Comparison of ENCODE assay signal across 14 cellular contexts in the genomic region with DNA sequence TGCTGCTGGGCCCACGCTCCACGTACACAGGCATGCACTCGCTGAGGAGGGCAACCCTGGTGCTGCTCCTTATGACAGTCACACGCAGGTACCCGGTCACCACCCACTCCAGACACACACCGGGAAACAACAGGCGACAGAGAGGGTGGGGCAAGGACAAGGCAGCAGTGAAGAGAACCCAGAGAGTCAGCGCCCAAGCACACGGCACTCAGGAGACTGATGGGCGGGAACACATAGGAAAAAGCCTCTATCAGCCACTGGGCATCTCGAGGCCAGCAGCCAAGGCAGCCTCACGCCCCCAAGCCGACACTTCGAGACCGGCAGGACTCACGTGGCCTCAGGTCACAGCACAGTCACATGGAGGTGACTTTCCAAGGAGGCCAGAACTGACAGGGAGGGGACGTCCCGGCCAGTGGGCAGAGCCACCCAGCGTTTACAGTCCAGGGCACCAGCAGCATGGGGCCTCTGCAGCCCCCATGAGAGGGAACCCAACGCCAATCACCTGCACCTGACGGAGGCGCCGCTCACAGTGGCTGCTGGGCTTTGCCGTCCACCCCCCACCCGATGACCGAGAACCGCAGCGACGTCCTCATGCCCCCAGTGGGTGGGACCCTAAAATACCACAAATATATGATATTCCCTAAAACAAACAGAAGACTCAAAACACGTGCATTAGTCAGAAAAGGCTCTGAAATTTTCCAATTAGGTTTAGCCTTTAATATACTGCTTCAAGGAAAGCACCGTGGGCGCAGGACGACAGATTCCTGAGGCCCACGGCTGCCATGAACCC. TPM values are rescaled to one million over a fixed set of nuclear protein-coding genes. Genes with fewer than 3 reads are reported as not detected.
DNase-seq lines count a peak whose midpoint lies in the region; ATAC-seq and TF ChIP-seq lines count a peak whose summit lies in the region.
"Had no signal": no experiment of that assay in that cellular context is flagged by ENCODE, and none has a peak within 500 bp of the region (broad histone marks: within the 10 kb centered on the region; RNA-seq: fewer than 3 reads in every experiment).

No MANE protein-coding gene starts in this region.

- CTCF ChIA-PET in activated CD8-positive, alpha-beta T cell treated with anti-CD3 and anti-CD28 coated beads, Interleukin-2, amount 10 ng/mL, durations not matched to agents 7 days and 5 days (lab: Charles Lee): no interaction called here

- DNase-seq in activated T-cell treated with anti-CD3 and anti-CD28 coated beads, Interleukin-2, amount 50 U/mL, for 24 hours: no peak
- DNase-seq in activated T-cell treated with anti-CD3 and anti-CD28 coated beads for 4 hours (no peak), hepatocyte (ENCODE audit: low spot score) (no peak), DMS53 treated with DMSO at 0.1 percent for 48 hours (lab: John Stamatoyannopoulos, UW; ENCODE audit: unreplicated experiment) (no peak), H4 (ENCODE audit: low spot score) (no peak), islet precursor cell (no peak)
- DNase-seq in activated CD8-positive, alpha-beta T cell treated with anti-CD3 and anti-CD28 coated beads, Interleukin-2, amount 10 ng/mL, durations not matched to agents 7 days and 5 days: no peak
- DNase-seq in stimulated activated effector memory CD8-positive, alpha-beta T cell treated with anti-CD3 and anti-CD28 coated beads, Interleukin-12 subunit alpha, Interleukin-12 subunit beta, amount 100 ng/mL, for 72 hours (ENCODE audit: low spot score in 2 of 2): no peak
- DNase-seq: activated CD8-positive, alpha-beta memory T cell treated with anti-CD3 and anti-CD28 coated beads, Interleukin-2, amount 50 U/mL, for 4 hours; NCI-H1436 treated with DMSO at 0.1 percent for 48 hours; NCI-H446; SK-N-SH; WERI-Rb-1 had no signal

- H3K4me2 ChIP-seq in hepatocyte: no peak overlapping the region
- H3K4me2 ChIP-seq: SK-N-SH had no signal

- no peaks in the 10 kb centered on the region for H3K9me2 ChIP-seq in hepatocyte (replicated peaks; ENCODE audit: insufficient read depth)
- H3K9me2 ChIP-seq: SK-N-SH had no signal

- ATAC-seq in activated CD8-positive, alpha-beta T cell treated with anti-CD3 and anti-CD28 coated beads, Interleukin-2, amount 10 ng/mL, durations not matched to agents 7 days and 5 days: no peak
- ATAC-seq in stimulated activated effector memory CD8-positive, alpha-beta T cell treated with anti-CD3 and anti-CD28 coated beads, Interleukin-12 subunit alpha, Interleukin-12 subunit beta, amount 100 ng/mL, for 72 hours: no peak

- H4K20me1 ChIP-seq in hepatocyte (ENCODE audit: insufficient read depth, poor library complexity, severe bottlenecking): peaks cover 50% of the 10 kb centered on the region

- peaks cover 50% of the 10 kb centered on the region for H3K4me1 Mint-ChIP-seq in activated T-cell treated with anti-CD3 and anti-CD28 coated beads, Interleukin-2, amount 50 U/mL, for 24 hours (ENCODE audit: low read depth)
- peaks cover 28% of the 10 kb centered on the region for H3K4me1 Mint-ChIP-seq in activated CD8-positive, alpha-beta T cell treated with anti-CD3 and anti-CD28 coated beads, Interleukin-2, amount 10 ng/mL, durations not matched to agents 7 days and 5 days (ENCODE audit: low read depth)
- H3K4me1 Mint-ChIP-seq in stimulated activated effector memory CD8-positive, alpha-beta T cell treated with anti-CD3 and anti-CD28 coated beads, Interleukin-12 subunit alpha, Interleukin-12 subunit beta, amount 100 ng/mL, for 72 hours: peaks cover 27% of the 10 kb centered on the region

- peaks cover 31% of the 10 kb centered on the region for H3K4me1 ChIP-seq in hepatocyte (ENCODE audit: insufficient read depth)
- H3K4me1 ChIP-seq: parathyroid adenoma had no signal

- H3K27me3 Mint-ChIP-seq in activated T-cell treated with anti-CD3 and anti-CD28 coated beads, Interleukin-2, amount 50 U/mL, for 24 hours: no peaks in the 10 kb centered on the region
- H3K27me3 Mint-ChIP-seq in activated CD8-positive, alpha-beta T cell treated with anti-CD3 and anti-CD28 coated beads, Interleukin-2, amount 10 ng/mL, durations not matched to agents 7 days and 5 days (ENCODE audit: low read depth): no peaks in the 10 kb centered on the region

- POLR2A ChIA-PET in activated CD8-positive, alpha-beta T cell treated with anti-CD3 and anti-CD28 coated beads, Interleukin-2, amount 10 ng/mL, durations not matched to agents 7 days and 5 days (lab: Charles Lee): no interaction called here

- H3K4me3 ChIP-seq in hepatocyte: no peak overlapping the region

- H3K27me3 ChIP-seq in hepatocyte: no peaks in the 10 kb centered on the region

- no peak overlapping the region for H2AFZ ChIP-seq in hepatocyte
- H2AFZ ChIP-seq: parathyroid adenoma had no signal

- peak overlapping the region; percentile 85 for H3K27ac ChIP-seq in hepatocyte
- H3K27ac ChIP-seq: parathyroid adenoma, WERI-Rb-1 had no signal

- H3K36me3 Mint-ChIP-seq in activated T-cell treated with anti-CD3 and anti-CD28 coated beads, Interleukin-2, amount 50 U/mL, for 24 hours (ENCODE audit: low read depth): peaks cover 89% of the 10 kb centered on the region
- H3K36me3 Mint-ChIP-seq in activated CD8-positive, alpha-beta T cell treated with anti-CD3 and anti-CD28 coated beads, Interleukin-2, amount 10 ng/mL, durations not matched to agents 7 days and 5 days (ENCODE audit: low read depth): peaks cover 66% of the 10 kb centered on the region
- peaks cover 100% of the 10 kb centered on the region for H3K36me3 Mint-ChIP-seq in stimulated activated effector memory CD8-positive, alpha-beta T cell treated with anti-CD3 and anti-CD28 coated beads, Interleukin-12 subunit alpha, Interleukin-12 subunit beta, amount 100 ng/mL, for 72 hours

- H3K9me3 ChIP-seq in hepatocyte (ENCODE audit: low read depth): no peaks in the 10 kb centered on the region
- H3K9me3 ChIP-seq: SK-N-SH had no signal

- 89% methylated on average over 34 of the region's 34 CpGs for WGBS in hepatocyte (ENCODE audit: low lambda C conversion rate, missing lambda C conversion rate)

- H3K79me2 ChIP-seq in hepatocyte: peaks cover 78% of the 10 kb centered on the region
- H3K79me2 ChIP-seq: parathyroid adenoma had no signal

- no peaks in the 10 kb centered on the region for H3K9me3 Mint-ChIP-seq in activated T-cell treated with anti-CD3 and anti-CD28 coated beads, Interleukin-2, amount 50 U/mL, for 24 hours
- no peaks in the 10 kb centered on the region for H3K9me3 Mint-ChIP-seq in activated CD8-positive, alpha-beta T cell treated with anti-CD3 and anti-CD28 coated beads, Interleukin-2, amount 10 ng/mL, durations not matched to agents 7 days and 5 days (ENCODE audit: insufficient read depth)
- H3K9me3 Mint-ChIP-seq in stimulated activated effector memory CD8-positive, alpha-beta T cell treated with anti-CD3 and anti-CD28 coated beads, Interleukin-12 subunit alpha, Interleukin-12 subunit beta, amount 100 ng/mL, for 72 hours: no peaks in the 10 kb centered on the region

- H3K36me3 ChIP-seq in hepatocyte (replicated peaks; ENCODE audit: insufficient read depth, low read depth): peaks cover 4% of the 10 kb centered on the region

- H3K4me3 Mint-ChIP-seq in activated T-cell treated with anti-CD3 and anti-CD28 coated beads, Interleukin-2, amount 50 U/mL, for 24 hours: no peak overlapping the region
- no peak overlapping the region for H3K4me3 Mint-ChIP-seq in activated CD8-positive, alpha-beta T cell treated with anti-CD3 and anti-CD28 coated beads, Interleukin-2, amount 10 ng/mL, durations not matched to agents 7 days and 5 days
- no peak overlapping the region for H3K4me3 Mint-ChIP-seq in stimulated activated effector memory CD8-positive, alpha-beta T cell treated with anti-CD3 and anti-CD28 coated beads, Interleukin-12 subunit alpha, Interleukin-12 subunit beta, amount 100 ng/mL, for 72 hours

- H3K27ac Mint-ChIP-seq in activated T-cell treated with anti-CD3 and anti-CD28 coated beads, Interleukin-2, amount 50 U/mL, for 24 hours: peak overlapping the region; percentile 77
- H3K27ac Mint-ChIP-seq in activated CD8-positive, alpha-beta T cell treated with anti-CD3 and anti-CD28 coated beads, Interleukin-2, amount 10 ng/mL, durations not matched to agents 7 days and 5 days: peak overlapping the region; percentile 58
- H3K27ac Mint-ChIP-seq in stimulated activated effector memory CD8-positive, alpha-beta T cell treated with anti-CD3 and anti-CD28 coated beads, Interleukin-12 subunit alpha, Interleukin-12 subunit beta, amount 100 ng/mL, for 72 hours: peak overlapping the region; percentile 63

- TF ChIP-seq CTCF in hepatocyte (IDR thresholded peaks at IDR 0.05; ENCODE audit: poor library complexity): no peak

RNA-seq across cellular contexts. Expression of a gene that starts 19.7 kb away (rescaled TPM):
- total RNA-seq in activated CD8-positive, alpha-beta T cell treated with anti-CD3 and anti-CD28 coated beads, Interleukin-2, amount 10 ng/mL, durations not matched to agents 7 days and 5 days: 10 to 100 TPM; 54.9 to 55.2 TPM
- 344 and 348 TPM in 2 replicates for total RNA-seq in hepatocyte
- polyA plus RNA-seq in hepatocyte: 315 and 362 TPM in 2 replicates
- total RNA-seq in H4 (2014; rRNA removed; shearing (Covaris generic)): 239 and 246 TPM in 2 replicates

RNA-seq across cellular contexts. Expression of a gene that starts 35.9 kb away (rescaled TPM):
- 100 to 1,000 TPM in 1 of 2 experiments, 10 to 100 TPM in 1; 98.8 to 102 TPM for total RNA-seq in activated CD8-positive, alpha-beta T cell treated with anti-CD3 and anti-CD28 coated beads, Interleukin-2, amount 10 ng/mL, durations not matched to agents 7 days and 5 days
- total RNA-seq in hepatocyte: 68.5 and 77.2 TPM in 2 replicates
- polyA plus RNA-seq in hepatocyte: 97.0 and 107 TPM in 2 replicates
- total RNA-seq in H4 (2014; rRNA removed; shearing (Covaris generic)): 155 and 177 TPM in 2 replicates

RNA-seq across cellular contexts. Expression of a gene that starts 52.2 kb away (rescaled TPM):
- total RNA-seq in activated CD8-positive, alpha-beta T cell treated with anti-CD3 and anti-CD28 coated beads, Interleukin-2, amount 10 ng/mL, durations not matched to agents 7 days and 5 days: 10 to 100 TPM; 85.5 to 86.0 TPM
- total RNA-seq in hepatocyte: 45.8 and 61.6 TPM in 2 replicates
- 50.4 and 55.2 TPM in 2 replicates for polyA plus RNA-seq in hepatocyte
- total RNA-seq in H4 (2014; rRNA removed; shearing (Covaris generic)): 55.6 and 68.9 TPM in 2 replicates
